In the genomic region with DNA sequence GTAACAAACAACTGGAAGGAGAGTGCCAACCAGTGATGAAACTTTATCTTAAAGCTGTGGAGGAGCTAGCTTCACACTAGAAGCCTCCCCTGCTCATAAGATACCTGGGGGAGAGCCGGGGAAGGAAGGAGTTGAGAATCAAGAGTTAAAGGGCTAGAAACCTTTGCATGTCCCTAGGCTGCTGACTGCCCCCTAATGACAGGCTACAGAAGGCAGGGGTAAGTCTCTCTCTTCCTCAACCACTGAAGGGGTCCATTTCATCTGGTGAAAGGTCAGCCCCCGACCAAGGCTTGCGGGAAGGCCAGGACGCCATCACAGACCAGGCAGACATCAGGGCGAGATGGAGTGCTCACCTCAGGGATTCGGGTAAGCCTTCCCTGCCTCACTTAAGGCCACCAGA, we compare ENCODE assay signal across 26 cellular contexts.
A peak's percentile ranks its signal among the peaks of the same experiment; 100 is the strongest.
DNase-seq lines count a peak whose midpoint lies in the region; ATAC-seq, FAIRE-seq and TF ChIP-seq lines count a peak whose summit lies in the region.
"Had no signal": no experiment of that assay in that cellular context is flagged by ENCODE, and none has a peak within 500 bp of the region (broad histone marks: within the 10 kb centered on the region; RNA-seq: fewer than 3 reads in every experiment).

No MANE protein-coding gene starts in this region.

- DNase-seq in GM12865 (ENCODE audit: low read depth) (peak; percentile 15), HFFc6 (no peak), K562 (ENCODE audit: extremely low read depth in 1 of 4, low spot score in 3 of 4) (no peak), T1000 (lab: John Stamatoyannopoulos, UW) (no peak), AML-193 (lab: John Stamatoyannopoulos, UW) (no peak)
- no peak for DNase-seq in effector CD8-positive, alpha-beta T cell (lab: John Stamatoyannopoulos, UW)
- DNase-seq: activated CD4-positive, alpha-beta T cell treated with anti-CD3 and anti-CD28 coated beads for 48 hours; activated T-cell treated with anti-CD3 and anti-CD28 coated beads, Interleukin-2, amount 50 U/mL, for 24 hours; body of pancreas; Calu3; effector memory CD8-positive, alpha-beta T cell; esophagus squamous epithelium; gastrocnemius medialis; KBM-7; left ventricle myocardium superior; naive thymus-derived CD4-positive, alpha-beta T cell; NCI-H146; NCI-H526; small intestine; stimulated activated CD4-positive, alpha-beta T cell treated with anti-CD3 and anti-CD28 coated beads, Interleukin-2, amount 100 ng/mL, for 24 hours; T-helper 2 cell had no signal

- no peak for TF ChIP-seq EP300 in K562 (IDR thresholded peaks at IDR 0.05; ENCODE audit: low read length)

- intact Hi-C loops in K562 (cut with micrococcal nuclease): no loop called here

- H3K4me1 ChIP-seq in K562 (replicated peaks in 1 of 2; ENCODE audit: control insufficient read depth in 2 of 2, insufficient read depth in 2 of 2, low read length in 2 of 2): peaks cover 4 to 9% of the 10 kb centered on the region in 2 experiments; a peak in 3 of 5 replicates
- peaks cover 87 to 91% of the 10 kb centered on the region in 2 experiments for H3K4me1 ChIP-seq in neutrophil (ENCODE audit: control insufficient read depth in 1 of 2, insufficient read depth in 1 of 2, low read depth in 1 of 2, low read length in 1 of 2)
- H3K4me1 ChIP-seq: body of pancreas, esophagus squamous epithelium, gastrocnemius medialis had no signal

- CTCF ChIA-PET in K562 (lab: Yijun Ruan, JAX; ENCODE audit: low intra/inter-chr PET ratio): no interaction called here

- POLR2A ChIA-PET in K562 (lab: Yijun Ruan, JAX): interaction anchor here (0.5 kb wide), 1 partner anchor 25 kb away, joined by 4 read pairs; no protein-coding TSS in a partner anchor

- peaks cover 7% of the 10 kb centered on the region; the same call in 1 of the 2 replicates for H3K4me1 Mint-ChIP-seq in HFFc6 (ENCODE audit: low read depth)
- H3K4me1 Mint-ChIP-seq: mesothelial cell of epicardium had no signal

- no TSS peak for BruUV-seq in K562 (replicated peaks; lab: Mats Ljungman, UMichigan)

- H3K9ac ChIP-seq in K562 (ENCODE audit: insufficient read depth in 1 of 2, low read depth in 2 of 2, low read length in 2 of 2): no peak overlapping the region

- in situ Hi-C loops in K562 (cut with MboI): no loop called here

- H3K9me3 Mint-ChIP-seq in HFFc6: no peaks in the 10 kb centered on the region
- H3K9me3 Mint-ChIP-seq: activated T-cell treated with anti-CD3 and anti-CD28 coated beads, Interleukin-2, amount 50 U/mL, for 24 hours; effector memory CD8-positive, alpha-beta T cell; naive thymus-derived CD4-positive, alpha-beta T cell had no signal

- H2AFZ ChIP-seq in K562 (ENCODE audit: low read depth, low read length): peak overlapping the region; percentile 67
- H2AFZ ChIP-seq: hepatocyte had no signal

- no peaks in the 10 kb centered on the region for H3K36me3 ChIP-seq in K562 (ENCODE audit: control insufficient read depth, insufficient read depth, low read length)
- no peaks in the 10 kb centered on the region for H3K36me3 ChIP-seq in neutrophil
- H3K36me3 ChIP-seq: esophagus squamous epithelium, gastrocnemius medialis had no signal

- H3K27me3 ChIP-seq in K562 (ENCODE audit: control insufficient read depth in 2 of 2, insufficient read depth in 2 of 2, low read length in 2 of 2) (peaks cover 7 to 26% of the 10 kb centered on the region in 2 experiments; a peak in 4 of 5 replicates), neutrophil (no peaks in the 10 kb centered on the region)
- H3K27me3 ChIP-seq: body of pancreas, esophagus squamous epithelium, gastrocnemius medialis, hepatocyte had no signal

- H3K27ac Mint-ChIP-seq in HFFc6: no peak overlapping the region
- H3K27ac Mint-ChIP-seq: activated T-cell treated with anti-CD3 and anti-CD28 coated beads, Interleukin-2, amount 50 U/mL, for 24 hours; mesothelial cell of epicardium; naive thymus-derived CD4-positive, alpha-beta T cell had no signal

- peak; percentile 6 for FAIRE-seq in K562 (lab: Jason Lieb, UNC)
- FAIRE-seq: small intestine had no signal

- 24% methylated on average over 6 of the region's 6 CpGs for WGBS in K562 (ENCODE audit: insufficient coverage, low coverage, missing lambda C conversion rate)

- H3K9me1 ChIP-seq in K562 (ENCODE audit: control insufficient read depth, insufficient read depth, low read length): no peaks in the 10 kb centered on the region

- peak; percentile 40 for ATAC-seq in K562
- ATAC-seq: body of pancreas; effector memory CD8-positive, alpha-beta T cell; gastrocnemius medialis; left ventricle myocardium superior; naive thymus-derived CD4-positive, alpha-beta T cell had no signal

- peaks cover 6% of the 10 kb centered on the region for H3K27me3 Mint-ChIP-seq in HFFc6 (ENCODE audit: insufficient read depth)

- H3K4me3 ChIP-seq in GM12865 (ENCODE audit: low read depth, low read length) (no peak overlapping the region), K562 (no peak overlapping the region), neutrophil (ENCODE audit: low read depth in 1 of 2, low read length in 1 of 2) (no peak overlapping the region)
- H3K4me3 ChIP-seq: body of pancreas, esophagus squamous epithelium, gastrocnemius medialis, hepatocyte, SK-N-MC had no signal

- TF ChIP-seq RAD21 in K562 (CRISPR knock-in tag; conservative IDR thresholded peaks at IDR 0.05 in 1 of 2, IDR thresholded peaks at IDR 0.05 in 1 of 2): no peak

- H3K79me2 ChIP-seq in K562 (ENCODE audit: control insufficient read depth, insufficient read depth, low read length): no peaks in the 10 kb centered on the region
- H3K79me2 ChIP-seq: hepatocyte had no signal

- H4K20me1 ChIP-seq in K562 (replicated peaks; ENCODE audit: control insufficient read depth, insufficient read depth, low read length): no peaks in the 10 kb centered on the region

- H3K4me2 ChIP-seq in K562 (ENCODE audit: insufficient read depth, low read length): no peak overlapping the region
- H3K4me2 ChIP-seq: hepatocyte had no signal

- no peak for TF ChIP-seq POLR2A in K562 (conservative IDR thresholded peaks at IDR 0.05)

- no peaks in the 10 kb centered on the region for H3K36me3 Mint-ChIP-seq in HFFc6 (ENCODE audit: low read depth)
- H3K36me3 Mint-ChIP-seq: mesothelial cell of epicardium; naive thymus-derived CD4-positive, alpha-beta T cell had no signal

- no peak overlapping the region for H3K4me3 Mint-ChIP-seq in HFFc6
- H3K4me3 Mint-ChIP-seq: activated T-cell treated with anti-CD3 and anti-CD28 coated beads, Interleukin-2, amount 50 U/mL, for 24 hours; effector memory CD8-positive, alpha-beta T cell; mesothelial cell of epicardium; naive thymus-derived CD4-positive, alpha-beta T cell had no signal

- peak; percentile 18 for TF ChIP-seq CTCF in GM12865 (IDR thresholded peaks at IDR 0.05; ENCODE audit: insufficient read depth, low read depth, low read length, missing control alignments)
- TF ChIP-seq CTCF in HFFc6 (IDR thresholded peaks at IDR 0.05): peak; percentile 16; the same call in 1 of the 2 replicates
- TF ChIP-seq CTCF in K562 (IDR thresholded peaks at IDR 0.05 in 2 of 3, conservative IDR thresholded peaks at IDR 0.05 in 1 of 3; ENCODE audit: insufficient read depth in 2 of 3, low read depth in 1 of 3, low read length in 3 of 3): peak in 2 of 3 experiments; percentile 29 to 33; a peak in 2 of 6 replicates
- TF ChIP-seq CTCF in neutrophil (IDR thresholded peaks at IDR 0.05): no peak

- H3K9me3 ChIP-seq in K562 (replicated peaks; ENCODE audit: control insufficient read depth, insufficient read depth, low read depth, low read length): no peaks in the 10 kb centered on the region
- no peaks in the 10 kb centered on the region for H3K9me3 ChIP-seq in neutrophil
- H3K9me3 ChIP-seq: body of pancreas, esophagus squamous epithelium, gastrocnemius medialis had no signal

- H3K27ac ChIP-seq in K562 (ENCODE audit: extremely low read depth, low read depth, low read length): no peak overlapping the region
- peak overlapping the region; percentile 77 for H3K27ac ChIP-seq in neutrophil
- H3K27ac ChIP-seq: body of pancreas, C4-2B, esophagus squamous epithelium, gastrocnemius medialis, hepatocyte, SK-N-MC had no signal

TF ChIP-seq in K562, 482 proteins besides CTCF, POLR2A, EP300 and RAD21:
- TF ChIP-seq CBX2 (IDR thresholded peaks at IDR 0.05; ENCODE audit: insufficient read depth, low read length, poor library complexity, severe bottlenecking) (no peak), KDM4B (IDR thresholded peaks at IDR 0.05; ENCODE audit: borderline replicate concordance in 2 of 2, low read depth in 1 of 2) (no peak), SREBF2 (CRISPR knock-in tag; IDR thresholded peaks at IDR 0.05) (no peak), TCFL5 (CRISPR knock-in tag; conservative IDR thresholded peaks at IDR 0.05) (no peak), KLF16 (IDR thresholded peaks at IDR 0.05) (no peak), SMAD2 (IDR thresholded peaks at IDR 0.05; ENCODE audit: low read depth, low read length) (no peak), MYC (IDR thresholded peaks at IDR 0.05; ENCODE audit: low read depth, low read length) (no peak), MYC (CRISPR knock-in tag; IDR thresholded peaks at IDR 0.05; ENCODE audit: borderline replicate concordance, low read depth) (no peak), ZNF354B (CRISPR knock-in tag; IDR thresholded peaks at IDR 0.05) (no peak), MAZ (CRISPR knock-in tag; conservative IDR thresholded peaks at IDR 0.05 in 1 of 2, IDR thresholded peaks at IDR 0.05 in 1 of 2) (no peak), ZFP36 (IDR thresholded peaks at IDR 0.05; ENCODE audit: low read depth, low read length, partially characterized antibody) (no peak), CTBP1 (IDR thresholded peaks at IDR 0.05; ENCODE audit: borderline replicate concordance) (no peak), SRSF1 (IDR thresholded peaks at IDR 0.05; ENCODE audit: low read depth, low read length) (no peak), TEAD2 (tag; IDR thresholded peaks at IDR 0.05) (no peak), ZNF561 (CRISPR knock-in tag; conservative IDR thresholded peaks at IDR 0.05) (no peak), FIP1L1 (IDR thresholded peaks at IDR 0.05; ENCODE audit: low read depth, low read length, poor library complexity, severe bottlenecking) (no peak), GTF2A2 (tag; IDR thresholded peaks at IDR 0.05) (no peak)
